Comparison of ENCODE assay signal across 18 cellular contexts in the genomic region with DNA sequence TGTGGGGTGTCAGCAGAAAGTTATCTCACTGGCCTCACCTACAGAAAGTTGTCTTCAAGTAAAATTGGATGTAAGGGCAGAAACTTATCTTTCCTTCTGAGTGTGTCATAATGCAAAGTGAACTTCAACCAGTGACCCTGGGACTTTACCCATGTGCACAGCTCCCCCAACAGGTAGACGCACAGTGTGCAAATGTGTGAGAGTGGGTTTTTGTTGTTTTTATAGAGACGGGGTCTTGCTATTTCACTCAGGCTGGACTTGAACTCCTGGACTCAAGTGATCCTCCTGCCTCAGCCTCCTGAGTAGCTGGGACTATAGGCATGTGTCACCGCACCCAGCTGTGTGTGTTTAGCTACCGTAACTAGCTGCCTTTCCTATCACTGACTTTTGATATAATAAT. TPM values are rescaled to one million over a fixed set of nuclear protein-coding genes. Genes with fewer than 3 reads are reported as not detected.
DNase-seq lines count a peak whose midpoint lies in the region; ATAC-seq and TF ChIP-seq lines count a peak whose summit lies in the region.
"Had no signal": no experiment of that assay in that cellular context is flagged by ENCODE, and none has a peak within 500 bp of the region (broad histone marks: within the 10 kb centered on the region; RNA-seq: fewer than 3 reads in every experiment).

No MANE protein-coding gene starts in this region.

- intact Hi-C loops in OCI-LY7 (cut with micrococcal nuclease; ENCODE audit: unreplicated experiment): loop anchor here (5.0 kb wide), 1 partner anchor 87 kb away; no protein-coding TSS in a partner anchor

- no peak overlapping the region for H3K27ac ChIP-seq in OCI-LY7 (ENCODE audit: low read depth, low read length, poor library complexity, severe bottlenecking)
- H3K27ac ChIP-seq: uterus had no signal

- no peak for ATAC-seq in GM19467 (IDR thresholded peaks at IDR 0.05; ENCODE audit: unreplicated experiment)
- no peak for ATAC-seq in GM21529 (IDR thresholded peaks at IDR 0.05; ENCODE audit: unreplicated experiment)

- DNase-seq in BE2C (no peak), OCI-LY7 (ENCODE audit: low spot score) (no peak), epithelial cell of proximal tubule (ENCODE audit: low read depth) (no peak), DMS79 (lab: John Stamatoyannopoulos, UW) (no peak), germinal center (ENCODE audit: low spot score) (no peak)
- DNase-seq: activated CD4-positive, alpha-beta T cell treated with anti-CD3 and anti-CD28 coated beads, Interleukin-2, amount 50 U/mL, for 48 hours; activated T-cell treated with anti-CD3 and anti-CD28 coated beads, Interleukin-2, amount 50 U/mL, for 24 hours; dermis blood vessel endothelial cell; EL; head of caudate nucleus; MV-4-11; NCI-H774; stimulated activated CD4-positive, alpha-beta T cell treated with anti-CD3 and anti-CD28 coated beads, Interleukin-2, amount 100 ng/mL, for 48 hours; uterus had no signal

- BruUV-seq in OCI-LY7 (replicated peaks; lab: Mats Ljungman, UMichigan): no TSS peak

- H3K9me2 ChIP-seq in OCI-LY7 (ENCODE audit: insufficient read depth, low read length): no peaks in the 10 kb centered on the region

- H3K4me3 ChIP-seq in BE2C (ENCODE audit: low read depth, low read length): no peak overlapping the region
- H3K4me3 ChIP-seq in GM12875 (ENCODE audit: low read depth, low read length): no peak overlapping the region
- no peak overlapping the region for H3K4me3 ChIP-seq in OCI-LY7 (ENCODE audit: low read depth, low read length, poor library complexity, severe bottlenecking)
- H3K4me3 ChIP-seq in epithelial cell of proximal tubule (ENCODE audit: low read depth, low read length): no peak overlapping the region
- H3K4me3 ChIP-seq: lung, uterus had no signal

- H3K27me3 ChIP-seq in BE2C: no peaks in the 10 kb centered on the region

- TF ChIP-seq CTCF in BE2C (IDR thresholded peaks at IDR 0.05; ENCODE audit: low read depth, low read length): peak; percentile 47
- TF ChIP-seq CTCF in GM12875 (IDR thresholded peaks at IDR 0.05; ENCODE audit: borderline replicate concordance, insufficient read depth, low read depth, low read length): peak; percentile 44; the same call in 1 of the 2 replicates
- TF ChIP-seq CTCF in OCI-LY7 (conservative IDR thresholded peaks at IDR 0.05; ENCODE audit: low read length): peak; percentile 77
- peak; percentile 38 for TF ChIP-seq CTCF in epithelial cell of proximal tubule (conservative IDR thresholded peaks at IDR 0.05; ENCODE audit: low read depth, low read length)

- CTCF ChIA-PET in OCI-LY7 (lab: Charles Lee; ENCODE audit: unreplicated experiment): no interaction called here

- H3K36me3 ChIP-seq in BE2C: no peaks in the 10 kb centered on the region; the same call in 1 of the 2 replicates
- peaks cover 48% of the 10 kb centered on the region for H3K36me3 ChIP-seq in OCI-LY7 (ENCODE audit: insufficient read depth, low read length)
- H3K36me3 ChIP-seq: uterus had no signal

- no peak overlapping the region for H2AFZ ChIP-seq in OCI-LY7 (ENCODE audit: low read length)

- H3K9me3 ChIP-seq in BE2C (no peaks in the 10 kb centered on the region), OCI-LY7 (ENCODE audit: low read length) (no peaks in the 10 kb centered on the region)
- H3K9me3 ChIP-seq: uterus had no signal

- peaks cover 72% of the 10 kb centered on the region for H3K79me2 ChIP-seq in OCI-LY7 (ENCODE audit: insufficient read depth, low read depth, low read length)

- H3K4me1 ChIP-seq in BE2C (no peaks in the 10 kb centered on the region), OCI-LY7 (ENCODE audit: insufficient read depth, low read length, poor library complexity, severe bottlenecking) (peaks cover 72% of the 10 kb centered on the region)
- H3K4me1 ChIP-seq: uterus had no signal

- H3K4me2 ChIP-seq in OCI-LY7 (ENCODE audit: low read length): peak overlapping the region; percentile 76

- H4K20me1 ChIP-seq in OCI-LY7 (ENCODE audit: insufficient read depth, low read length): peaks cover 13% of the 10 kb centered on the region; the same call in 1 of the 2 replicates

- POLR2A ChIA-PET in OCI-LY7 (lab: Charles Lee): interaction anchor here (0.5 to 1.3 kb wide), 2 partner anchors 13 to 521 kb away, joined by 3 to 5 read pairs; no protein-coding TSS in a partner anchor

RNA-seq across cellular contexts. Expression of a gene that starts 6.4 kb away (rescaled TPM):
- polyA plus RNA-seq in BE2C (2012; ENCODE audit: insufficient read depth, insufficient read length, low read depth): 27.2 TPM
- 9.7 and 18.8 TPM in 2 replicates for total RNA-seq in OCI-LY7 (2014; rRNA removed; shearing (Covaris generic))
- total RNA-seq in OCI-LY7 (2022) (32.2 and 36.4 TPM in 2 replicates), epithelial cell of proximal tubule (2.9 and 4.5 TPM in 2 replicates)

RNA-seq across cellular contexts. Expression of a gene that starts 24.4 kb away (rescaled TPM):
- 31.7 TPM for polyA plus RNA-seq in BE2C (2012; ENCODE audit: insufficient read depth, insufficient read length, low read depth)
- total RNA-seq in OCI-LY7 (2014; rRNA removed; shearing (Covaris generic)): 0.41 TPM in 1 of 2 replicates, not detected in the other
- total RNA-seq in OCI-LY7 (2022) (0.11 TPM in 1 of 2 replicates, not detected in the other), epithelial cell of proximal tubule (47.6 and 49.5 TPM in 2 replicates)

RNA-seq across cellular contexts. Expression of a gene that starts 24.5 kb away (rescaled TPM):
- 9.7 TPM for polyA plus RNA-seq in BE2C (2012; ENCODE audit: insufficient read depth, insufficient read length, low read depth)
- 1.4 and 2.1 TPM in 2 replicates for total RNA-seq in OCI-LY7 (2014; rRNA removed; shearing (Covaris generic))
- 1.6 and 1.8 TPM in 2 replicates for total RNA-seq in OCI-LY7 (2022)
- total RNA-seq in epithelial cell of proximal tubule: 6.1 and 6.6 TPM in 2 replicates

RNA-seq across cellular contexts. Expression of a gene that starts 55.8 kb away (rescaled TPM):
- polyA plus RNA-seq in BE2C (2012; ENCODE audit: insufficient read depth, insufficient read length, low read depth): 98.8 TPM
- 10.4 and 13.6 TPM in 2 replicates for total RNA-seq in OCI-LY7 (2014; rRNA removed; shearing (Covaris generic))
- 20.3 and 20.5 TPM in 2 replicates for total RNA-seq in OCI-LY7 (2022)
- total RNA-seq in epithelial cell of proximal tubule: 77.8 and 81.0 TPM in 2 replicates

Comparison
In these comparisons a context has a peak if more than half of its experiments do, and no peak if none do; other contexts are left out.
1. RNA of a gene that starts 24.4 kb away (total RNA-seq): 47.6 to 49.5 TPM in epithelial cell of proximal tubule; 0.11 to 0.41 TPM in OCI-LY7; every median in the first group is over 10 times any median in the second.
2. Peak in every context shown above with its lines, with median percentiles within 50 percentile points of each other: CTCF ChIP-seq.